Comparison of ENCODE assay signal across 14 cellular contexts in genomic region chr17:38329808-38330730, GRCh38. TPM values are rescaled to one million over a fixed set of nuclear protein-coding genes. Genes with fewer than 3 reads are reported as not detected.
DNase-seq lines count a peak whose midpoint lies in the region; ATAC-seq, FAIRE-seq and TF ChIP-seq lines count a peak whose summit lies in the region.
"Had no signal": no experiment of that assay in that cellular context is flagged by ENCODE, and none has a peak within 500 bp of the region (broad histone marks: within the 10 kb centered on the region; RNA-seq: fewer than 3 reads in every experiment).

No MANE protein-coding gene starts in this region.

- in situ Hi-C loops in HepG2 (cut with HindIII; ENCODE audit: extremely low pct_ligation_motif_present, low pct_unique_long_range_greater_than_20kb), result no loop called here

- WGBS in HepG2 (ENCODE audit: low lambda C conversion rate), result 62% methylated on average over 20 of the region's 25 CpGs
- 87% methylated on average over 25 of the region's 25 CpGs for WGBS in thyroid gland, 2 donors

- ATAC-seq in HepG2, result peak; percentile 2; the same call in 2 of the 3 replicates
- ATAC-seq in stimulated activated effector memory CD8-positive, alpha-beta T cell treated with anti-CD3 and anti-CD28 coated beads, Interleukin-12 subunit alpha, Interleukin-12 subunit beta, amount 100 ng/mL, for 72 hours, result no peak
- ATAC-seq: Panc1 had no signal

- no peak overlapping the region for H3K4me3 Mint-ChIP-seq in Caco-2 (ENCODE audit: unreplicated experiment)
- no peak overlapping the region for H3K4me3 Mint-ChIP-seq in stimulated activated effector memory CD8-positive, alpha-beta T cell treated with anti-CD3 and anti-CD28 coated beads, Interleukin-12 subunit alpha, Interleukin-12 subunit beta, amount 100 ng/mL, for 72 hours
- H3K4me3 Mint-ChIP-seq in activated CD4-positive, alpha-beta memory T cell treated with anti-CD3 and anti-CD28 coated beads for 36 hours, result no peak overlapping the region

- no peak overlapping the region for H3K9ac ChIP-seq in HepG2 (ENCODE audit: insufficient read depth, low read depth, low read length)
- H3K9ac ChIP-seq: GM23248 had no signal

- H3K9me3 ChIP-seq in Caco-2 (no peaks in the 10 kb centered on the region), HepG2 (ENCODE audit: low read length) (no peaks in the 10 kb centered on the region), thyroid gland (no peaks in the 10 kb centered on the region)
- H3K9me3 ChIP-seq: SJSA1 had no signal

- no peak overlapping the region for H3K4me3 ChIP-seq in Caco-2 (ENCODE audit: low read depth, low read length)
- no peak overlapping the region for H3K4me3 ChIP-seq in HepG2 (replicated peaks in 1 of 3; ENCODE audit: insufficient read depth in 1 of 3, low read depth in 2 of 3, low read length in 3 of 3)
- no peak overlapping the region for H3K4me3 ChIP-seq in thyroid gland (replicated peaks in 1 of 3)
- H3K4me3 ChIP-seq: GM23248, SJSA1 had no signal

- POLR2A ChIA-PET in Caco-2 (lab: Charles Lee), result no interaction called here
- POLR2A ChIA-PET in HepG2 (lab: Yijun Ruan, JAX), result interaction anchor here (1.5 to 1.8 kb wide), 3 partner anchors 8 to 84 kb away, joined by 5 to 8 read pairs (median 5); no protein-coding TSS in a partner anchor
- POLR2A ChIA-PET in activated CD4-positive, alpha-beta memory T cell treated with anti-CD3 and anti-CD28 coated beads for 36 hours (lab: Charles Lee), result no interaction called here

- no peak for TF ChIP-seq RAD21 in HepG2 (CRISPR knock-in tag; IDR thresholded peaks at IDR 0.05)

- FAIRE-seq in HepG2 (lab: Jason Lieb, UNC), result no peak

- H3K4me1 Mint-ChIP-seq in Caco-2 (ENCODE audit: low read depth, unreplicated experiment), result peaks cover 14% of the 10 kb centered on the region
- H3K4me1 Mint-ChIP-seq in stimulated activated effector memory CD8-positive, alpha-beta T cell treated with anti-CD3 and anti-CD28 coated beads, Interleukin-12 subunit alpha, Interleukin-12 subunit beta, amount 100 ng/mL, for 72 hours, result peaks cover 6% of the 10 kb centered on the region
- no peaks in the 10 kb centered on the region for H3K4me1 Mint-ChIP-seq in activated CD4-positive, alpha-beta memory T cell treated with anti-CD3 and anti-CD28 coated beads for 36 hours (ENCODE audit: low read depth)

- DNase-seq in Caco-2 (no peak), HepG2 (ENCODE audit: low spot score) (no peak), thyroid gland (no peak)
- DNase-seq in stimulated activated effector memory CD8-positive, alpha-beta T cell treated with anti-CD3 and anti-CD28 coated beads, Interleukin-12 subunit alpha, Interleukin-12 subunit beta, amount 100 ng/mL, for 72 hours (ENCODE audit: low spot score in 2 of 2), result no peak
- DNase-seq in activated CD4-positive, CD25-positive, alpha-beta regulatory T cell (lab: John Stamatoyannopoulos, UW), result no peak
- DNase-seq in activated CD4-positive, alpha-beta memory T cell treated with anti-CD3 and anti-CD28 coated beads for 36 hours, result no peak
- DNase-seq: GDM1, GM23248, KBM-7, NCI-H1105 treated with DMSO at 0.1 percent for 48 hours, NCI-H1694 treated with DMSO at 0.1 percent for 48 hours had no signal

- H4K20me1 ChIP-seq in HepG2 (ENCODE audit: insufficient read depth, low read length), result no peaks in the 10 kb centered on the region

- CTCF ChIA-PET in Caco-2 (lab: Charles Lee), result interaction anchor here (0.6 to 2.1 kb wide), 4 partner anchors 14 to 83 kb away, joined by 3 to 12 read pairs (median 4); no protein-coding TSS in a partner anchor
- CTCF ChIA-PET in HepG2 (lab: Yijun Ruan, JAX; ENCODE audit: low intra/inter-chr PET ratio, low total read pairs), result no interaction called here
- CTCF ChIA-PET in activated CD4-positive, alpha-beta memory T cell treated with anti-CD3 and anti-CD28 coated beads for 36 hours (lab: Charles Lee), result interaction anchor here (1.1 to 2.0 kb wide), 4 partner anchors 8 to 85 kb away, joined by 3 to 11 read pairs (median 8); no protein-coding TSS in a partner anchor

- TF ChIP-seq POLR2A in HepG2 (IDR thresholded peaks at IDR 0.05; ENCODE audit: insufficient read depth in 1 of 2, low read depth in 2 of 2, low read length in 2 of 2), result no peak
- TF ChIP-seq POLR2A in thyroid gland (IDR thresholded peaks at IDR 0.05), result no peak

- peaks cover 9% of the 10 kb centered on the region for H3K4me1 ChIP-seq in Caco-2
- 0 out of 2 replicates have a peak, but pooled peaks cover under 1% of the 10 kb centered on the region for H3K4me1 ChIP-seq in HepG2 (ENCODE audit: insufficient read depth, low read length)
- H3K4me1 ChIP-seq in thyroid gland, result peaks cover 3 to 10% of the 10 kb centered on the region in 2 donors
- H3K4me1 ChIP-seq: SJSA1 had no signal

- H3K4me2 ChIP-seq in HepG2 (ENCODE audit: low read depth, low read length), result no peak overlapping the region

- intact Hi-C loops in Caco-2 (cut with micrococcal nuclease; ENCODE audit: unreplicated experiment), result no loop called here
- intact Hi-C loops in HepG2 (cut with micrococcal nuclease; ENCODE audit: unreplicated experiment), result no loop called here
- intact Hi-C loops in activated CD4-positive, alpha-beta memory T cell treated with anti-CD3 and anti-CD28 coated beads for 36 hours (cut with micrococcal nuclease), result no loop called here
- intact Hi-C loops in thyroid gland (cut with DNase I), result no loop called here

- peak overlapping the region; percentile 23 for H3K27ac Mint-ChIP-seq in Caco-2 (ENCODE audit: unreplicated experiment)
- H3K27ac Mint-ChIP-seq in stimulated activated effector memory CD8-positive, alpha-beta T cell treated with anti-CD3 and anti-CD28 coated beads, Interleukin-12 subunit alpha, Interleukin-12 subunit beta, amount 100 ng/mL, for 72 hours, result peak overlapping the region; percentile 66
- no peak overlapping the region for H3K27ac Mint-ChIP-seq in activated CD4-positive, alpha-beta memory T cell treated with anti-CD3 and anti-CD28 coated beads for 36 hours

- H3K27ac ChIP-seq in VCaP (peak overlapping the region; percentile 88), HepG2 (ENCODE audit: extremely low read length, insufficient read depth, low read length) (no peak overlapping the region), thyroid gland (no peak overlapping the region)
- H3K27ac ChIP-seq: GM23248, SJSA1 had no signal

- no peaks in the 10 kb centered on the region for H3K79me2 ChIP-seq in HepG2 (ENCODE audit: insufficient read depth, low read length)

- no peaks in the 10 kb centered on the region for H3K9me3 Mint-ChIP-seq in Caco-2 (ENCODE audit: unreplicated experiment)
- no peaks in the 10 kb centered on the region for H3K9me3 Mint-ChIP-seq in stimulated activated effector memory CD8-positive, alpha-beta T cell treated with anti-CD3 and anti-CD28 coated beads, Interleukin-12 subunit alpha, Interleukin-12 subunit beta, amount 100 ng/mL, for 72 hours
- H3K9me3 Mint-ChIP-seq in activated CD4-positive, alpha-beta memory T cell treated with anti-CD3 and anti-CD28 coated beads for 36 hours, result no peaks in the 10 kb centered on the region

- peaks cover 3% of the 10 kb centered on the region for H3K27me3 Mint-ChIP-seq in Caco-2 (ENCODE audit: insufficient read depth, unreplicated experiment)
- H3K27me3 Mint-ChIP-seq in activated CD4-positive, alpha-beta memory T cell treated with anti-CD3 and anti-CD28 coated beads for 36 hours, result peaks cover 7% of the 10 kb centered on the region

- no peak for TF ChIP-seq EP300 in HepG2 (IDR thresholded peaks at IDR 0.05; ENCODE audit: low read depth in 2 of 2, low read length in 2 of 2)
- no peak for TF ChIP-seq EP300 in HepG2 (CRISPR knock-in tag; IDR thresholded peaks at IDR 0.05; ENCODE audit: borderline replicate concordance)

- BruUV-seq in Caco-2 (replicated peaks; lab: Mats Ljungman, UMichigan), result no TSS peak
- BruUV-seq in HepG2 (replicated peaks; lab: Mats Ljungman, UMichigan), result no TSS peak

- TF ChIP-seq CTCF in Caco-2 (IDR thresholded peaks at IDR 0.05; ENCODE audit: insufficient read depth in 1 of 2, low read depth in 1 of 2, low read length in 1 of 2, severe bottlenecking in 1 of 2, unreplicated experiment in 1 of 2) (no peak), VCaP (conservative IDR thresholded peaks at IDR 0.05) (no peak), HepG2 (CRISPR knock-in tag; IDR thresholded peaks at IDR 0.05) (no peak), thyroid gland (IDR thresholded peaks at IDR 0.05) (no peak)

- peaks cover 17% of the 10 kb centered on the region for H3K36me3 Mint-ChIP-seq in Caco-2 (ENCODE audit: insufficient read depth, unreplicated experiment)
- no peaks in the 10 kb centered on the region for H3K36me3 Mint-ChIP-seq in stimulated activated effector memory CD8-positive, alpha-beta T cell treated with anti-CD3 and anti-CD28 coated beads, Interleukin-12 subunit alpha, Interleukin-12 subunit beta, amount 100 ng/mL, for 72 hours
- H3K36me3 Mint-ChIP-seq in activated CD4-positive, alpha-beta memory T cell treated with anti-CD3 and anti-CD28 coated beads for 36 hours, result no peaks in the 10 kb centered on the region

- no peak overlapping the region for H2AFZ ChIP-seq in HepG2 (ENCODE audit: low read length)
- H2AFZ ChIP-seq: GM23248 had no signal

- no peaks in the 10 kb centered on the region for H3K27me3 ChIP-seq in Caco-2 (replicated peaks; ENCODE audit: control insufficient read depth, insufficient read depth, low read length)
- H3K27me3 ChIP-seq in HepG2 (ENCODE audit: control insufficient read depth in 1 of 2, insufficient read depth in 2 of 2, low read length in 2 of 2), result peaks cover 23 to 59% of the 10 kb centered on the region in 2 experiments
- H3K27me3 ChIP-seq in thyroid gland, result no peaks in the 10 kb centered on the region

- H3K36me3 ChIP-seq in Caco-2 (ENCODE audit: control insufficient read depth, insufficient read depth, low read length) (no peaks in the 10 kb centered on the region), HepG2 (replicated peaks in 1 of 2; ENCODE audit: control insufficient read depth in 1 of 2, insufficient read depth in 2 of 2, low read length in 2 of 2) (no peaks in the 10 kb centered on the region), thyroid gland (no peaks in the 10 kb centered on the region)
- H3K36me3 ChIP-seq: SJSA1 had no signal

RNA-seq across cellular contexts. Expression of gene GPR179, which starts 13.7 kb away (rescaled TPM):
- 0.05 TPM in 1 of 2 replicates, not detected in the other for total RNA-seq in Caco-2 (2022)
- 0.07 TPM in 1 of 2 replicates, not detected in the other for total RNA-seq in HepG2 (2016; rRNA removed; fragmentation: Illumina TruSeq; extraction: Trizol)
- total RNA-seq in HepG2 (2016; cell fraction: cytosol; rRNA removed; fragmentation: Illumina TruSeq; extraction: Trizol; ENCODE audit: low read depth), result not detected in 2 replicates
- 0.02 TPM in 1 of 2 replicates, not detected in the other for total RNA-seq in HepG2 (2016; cell fraction: insoluble cytoplasmic fraction; rRNA removed; fragmentation: Illumina TruSeq; extraction: Trizol)
- total RNA-seq in HepG2 (2016; cell fraction: membrane; rRNA removed; fragmentation: Illumina TruSeq; extraction: Trizol), result not detected in 2 replicates
- 0.13 TPM in 1 of 2 replicates, not detected in the other for total RNA-seq in HepG2 (2016; cell fraction: nucleus; rRNA removed; fragmentation: Illumina TruSeq; extraction: Trizol)
- polyA plus RNA-seq in HepG2 (2011; rRNA removed), result 0.03 and 0.08 TPM in 2 replicates
- polyA plus RNA-seq in HepG2 (2011; cell fraction: cytosol; rRNA removed), result 0.01 and 0.04 TPM in 2 replicates
- polyA plus RNA-seq in HepG2 (2011; cell fraction: nucleus; rRNA removed), result 0.14 and 0.16 TPM in 2 replicates
- 0.04 and 0.08 TPM in 2 replicates for polyA plus RNA-seq in HepG2 (2012)
- polyA plus RNA-seq in HepG2 (2016; cell fraction: cytosol; fragmentation: Illumina TruSeq; extraction: Trizol; ENCODE audit: low read depth), result not detected in 2 replicates
- not detected in 2 replicates for polyA plus RNA-seq in HepG2 (2016; cell fraction: insoluble cytoplasmic fraction; fragmentation: Illumina TruSeq; extraction: Trizol; ENCODE audit: low read depth)
- not detected in 2 replicates for polyA plus RNA-seq in HepG2 (2016; cell fraction: membrane; fragmentation: Illumina TruSeq; extraction: Trizol; ENCODE audit: low read depth)
- polyA plus RNA-seq in HepG2 (2016; cell fraction: nucleus; fragmentation: Illumina TruSeq; extraction: Trizol; ENCODE audit: insufficient read depth, low read depth), result 0.09 TPM in 1 of 2 replicates, not detected in the other
- polyA minus RNA-seq in HepG2 (2011; rRNA and poly(A)+ RNA removed; ENCODE audit: low replicate concordance), result 0.05 and 0.06 TPM in 2 replicates
- polyA minus RNA-seq in HepG2 (2011; cell fraction: cytosol; rRNA and poly(A)+ RNA removed), result 0.10 TPM in 1 of 2 replicates, not detected in the other
- polyA minus RNA-seq in HepG2 (2011; cell fraction: nucleus; rRNA and poly(A)+ RNA removed), result 0.12 TPM in 1 of 2 replicates, not detected in the other
- total RNA-seq in activated CD4-positive, alpha-beta memory T cell treated with anti-CD3 and anti-CD28 coated beads for 36 hours, result under 1 TPM; 0.02 to 0.10 TPM
- total RNA-seq in thyroid gland, result under 1 TPM in 2 of 4 donors, not detected in 2; under 0.01 to 0.13 TPM
- total RNA-seq: GM23248 had no signal
- polyA plus RNA-seq: GM23248 had no signal

RNA-seq across cellular contexts. Expression of gene SOCS7, which starts 21.6 kb away (rescaled TPM):
- total RNA-seq in Caco-2 (2022) (29.2 and 32.4 TPM in 2 replicates), HepG2 (2016; rRNA removed; fragmentation: Illumina TruSeq; extraction: Trizol) (24.0 and 24.2 TPM in 2 replicates), thyroid gland (10 to 100 TPM; 17.1 to 22.3 (median 20.1) TPM)
- 19.2 and 21.2 TPM in 2 replicates for total RNA-seq in HepG2 (2016; cell fraction: cytosol; rRNA removed; fragmentation: Illumina TruSeq; extraction: Trizol; ENCODE audit: low read depth)
- 20.1 and 23.6 TPM in 2 replicates for total RNA-seq in HepG2 (2016; cell fraction: insoluble cytoplasmic fraction; rRNA removed; fragmentation: Illumina TruSeq; extraction: Trizol)
- total RNA-seq in HepG2 (2016; cell fraction: membrane; rRNA removed; fragmentation: Illumina TruSeq; extraction: Trizol), result 13.4 and 14.5 TPM in 2 replicates
- total RNA-seq in HepG2 (2016; cell fraction: nucleus; rRNA removed; fragmentation: Illumina TruSeq; extraction: Trizol), result 17.8 and 25.0 TPM in 2 replicates
- polyA plus RNA-seq in HepG2 (2011; rRNA removed), result 17.8 and 19.2 TPM in 2 replicates
- 11.8 and 11.9 TPM in 2 replicates for polyA plus RNA-seq in HepG2 (2011; cell fraction: cytosol; rRNA removed)
- polyA plus RNA-seq in HepG2 (2011; cell fraction: nucleus; rRNA removed), result 26.2 and 27.3 TPM in 2 replicates
- polyA plus RNA-seq in HepG2 (2012), result 18.6 and 19.8 TPM in 2 replicates
- 2.0 and 3.0 TPM in 2 replicates for polyA plus RNA-seq in HepG2 (2016; cell fraction: cytosol; fragmentation: Illumina TruSeq; extraction: Trizol; ENCODE audit: low read depth)
- 11.1 and 12.4 TPM in 2 replicates for polyA plus RNA-seq in HepG2 (2016; cell fraction: insoluble cytoplasmic fraction; fragmentation: Illumina TruSeq; extraction: Trizol; ENCODE audit: low read depth)
- 4.1 and 5.3 TPM in 2 replicates for polyA plus RNA-seq in HepG2 (2016; cell fraction: membrane; fragmentation: Illumina TruSeq; extraction: Trizol; ENCODE audit: low read depth)
- polyA plus RNA-seq in HepG2 (2016; cell fraction: nucleus; fragmentation: Illumina TruSeq; extraction: Trizol; ENCODE audit: insufficient read depth, low read depth), result 26.3 and 28.1 TPM in 2 replicates
- 39.7 and 48.1 TPM in 2 replicates for polyA minus RNA-seq in HepG2 (2011; rRNA and poly(A)+ RNA removed; ENCODE audit: low replicate concordance)
- 14.7 and 15.5 TPM in 2 replicates for polyA minus RNA-seq in HepG2 (2011; cell fraction: cytosol; rRNA and poly(A)+ RNA removed)
- 24.3 and 29.0 TPM in 2 replicates for polyA minus RNA-seq in HepG2 (2011; cell fraction: nucleus; rRNA and poly(A)+ RNA removed)
- 10 to 100 TPM; 18.1 to 21.7 TPM for total RNA-seq in activated CD4-positive, alpha-beta memory T cell treated with anti-CD3 and anti-CD28 coated beads for 36 hours

RNA-seq across cellular contexts. Expression of gene MRPL45, which starts 33.1 kb away (rescaled TPM):
- total RNA-seq in Caco-2 (2022) (82.7 and 83.6 TPM in 2 replicates), HepG2 (2016; rRNA removed; fragmentation: Illumina TruSeq; extraction: Trizol) (89.5 and 130 TPM in 2 replicates), thyroid gland (10 to 100 TPM; 26.6 to 38.3 (median 30.3) TPM)
- 39.9 and 40.5 TPM in 2 replicates for total RNA-seq in HepG2 (2016; cell fraction: cytosol; rRNA removed; fragmentation: Illumina TruSeq; extraction: Trizol; ENCODE audit: low read depth)
- 89.7 and 136 TPM in 2 replicates for total RNA-seq in HepG2 (2016; cell fraction: insoluble cytoplasmic fraction; rRNA removed; fragmentation: Illumina TruSeq; extraction: Trizol)
- total RNA-seq in HepG2 (2016; cell fraction: membrane; rRNA removed; fragmentation: Illumina TruSeq; extraction: Trizol), result 92.4 and 101 TPM in 2 replicates
- total RNA-seq in HepG2 (2016; cell fraction: nucleus; rRNA removed; fragmentation: Illumina TruSeq; extraction: Trizol), result 47.1 and 50.4 TPM in 2 replicates
- 124 and 157 TPM in 2 replicates for polyA plus RNA-seq in HepG2 (2011; rRNA removed)
- 121 and 150 TPM in 2 replicates for polyA plus RNA-seq in HepG2 (2011; cell fraction: cytosol; rRNA removed)
- 27.4 and 36.1 TPM in 2 replicates for polyA plus RNA-seq in HepG2 (2011; cell fraction: nucleus; rRNA removed)
- polyA plus RNA-seq in HepG2 (2012), result 95.8 and 105 TPM in 2 replicates
- polyA plus RNA-seq in HepG2 (2016; cell fraction: cytosol; fragmentation: Illumina TruSeq; extraction: Trizol; ENCODE audit: low read depth), result 55.8 and 62.5 TPM in 2 replicates
- 191 and 196 TPM in 2 replicates for polyA plus RNA-seq in HepG2 (2016; cell fraction: insoluble cytoplasmic fraction; fragmentation: Illumina TruSeq; extraction: Trizol; ENCODE audit: low read depth)
- 108 and 122 TPM in 2 replicates for polyA plus RNA-seq in HepG2 (2016; cell fraction: membrane; fragmentation: Illumina TruSeq; extraction: Trizol; ENCODE audit: low read depth)
- 78.5 and 84.6 TPM in 2 replicates for polyA plus RNA-seq in HepG2 (2016; cell fraction: nucleus; fragmentation: Illumina TruSeq; extraction: Trizol; ENCODE audit: insufficient read depth, low read depth)
- polyA minus RNA-seq in HepG2 (2011; rRNA and poly(A)+ RNA removed; ENCODE audit: low replicate concordance), result 71.4 and 88.7 TPM in 2 replicates
- 60.8 and 62.0 TPM in 2 replicates for polyA minus RNA-seq in HepG2 (2011; cell fraction: cytosol; rRNA and poly(A)+ RNA removed)
- polyA minus RNA-seq in HepG2 (2011; cell fraction: nucleus; rRNA and poly(A)+ RNA removed), result 30.0 and 40.5 TPM in 2 replicates
- total RNA-seq in activated CD4-positive, alpha-beta memory T cell treated with anti-CD3 and anti-CD28 coated beads for 36 hours, result 10 to 100 TPM; 45.0 to 46.6 TPM
